ENCODE assay signal across 3 cellular contexts in the genomic region with DNA sequence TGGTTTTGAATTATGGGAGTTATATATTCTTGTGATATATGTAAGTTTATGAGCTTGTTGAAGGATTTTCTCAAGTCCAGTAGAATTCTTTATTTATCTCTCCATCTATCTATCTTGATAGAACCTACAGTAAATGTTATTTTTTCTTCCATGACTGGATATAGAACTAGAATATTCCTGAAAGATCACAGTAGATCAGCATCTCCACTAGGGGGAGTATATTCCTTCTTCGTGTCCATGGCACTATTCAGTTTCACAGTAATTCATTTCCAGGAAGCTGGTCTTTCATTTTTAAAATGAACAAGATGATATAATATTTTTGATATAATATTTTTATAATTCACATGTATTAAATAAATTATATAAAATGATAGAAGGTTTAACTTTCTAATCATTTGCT.
TF ChIP-seq lines count a peak whose summit lies in the region.

No MANE protein-coding gene starts in this region.

TF ChIP-seq in SK-N-SH, 30 proteins besides CTCF, POLR2A, EP300 and RAD21:
- TF ChIP-seq MEF2A (IDR thresholded peaks at IDR 0.05; ENCODE audit: borderline replicate concordance, low read depth) (no peak), FOXM1 (IDR thresholded peaks at IDR 0.05; ENCODE audit: low read depth) (no peak), CHD2 (IDR thresholded peaks at IDR 0.05; ENCODE audit: low read length, partially characterized antibody) (no peak), SMC3 (IDR thresholded peaks at IDR 0.05; ENCODE audit: low read depth, low read length) (no peak), ELF1 (IDR thresholded peaks at IDR 0.05) (no peak), YY1 (IDR thresholded peaks at IDR 0.05; ENCODE audit: low read depth) (no peak), TCF12 (IDR thresholded peaks at IDR 0.05) (no peak), SIN3A (IDR thresholded peaks at IDR 0.05; ENCODE audit: borderline replicate concordance, low read depth, low read length) (no peak), EZH2phosphoT487 (IDR thresholded peaks at IDR 0.05; ENCODE audit: borderline replicate concordance, low read depth) (no peak), MXI1 (IDR thresholded peaks at IDR 0.05; ENCODE audit: low read depth, low read length) (no peak), RFX5 (IDR thresholded peaks at IDR 0.05; ENCODE audit: low read length) (no peak), FOSL2 (IDR thresholded peaks at IDR 0.05; ENCODE audit: borderline replicate concordance, low read depth) (no peak), NRF1 (IDR thresholded peaks at IDR 0.05; ENCODE audit: low read depth, low read length) (no peak), TAF1 (IDR thresholded peaks at IDR 0.05; ENCODE audit: borderline replicate concordance, low read depth, low read length) (no peak)
- TF ChIP-seq, protein P1, sequence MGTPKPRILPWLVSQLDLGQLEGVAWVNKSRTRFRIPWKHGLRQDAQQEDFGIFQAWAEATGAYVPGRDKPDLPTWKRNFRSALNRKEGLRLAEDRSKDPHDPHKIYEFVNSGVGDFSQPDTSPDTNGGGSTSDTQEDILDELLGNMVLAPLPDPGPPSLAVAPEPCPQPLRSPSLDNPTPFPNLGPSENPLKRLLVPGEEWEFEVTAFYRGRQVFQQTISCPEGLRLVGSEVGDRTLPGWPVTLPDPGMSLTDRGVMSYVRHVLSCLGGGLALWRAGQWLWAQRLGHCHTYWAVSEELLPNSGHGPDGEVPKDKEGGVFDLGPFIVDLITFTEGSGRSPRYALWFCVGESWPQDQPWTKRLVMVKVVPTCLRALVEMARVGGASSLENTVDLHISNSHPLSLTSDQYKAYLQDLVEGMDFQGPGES (IDR thresholded peaks at IDR 0.05; ENCODE audit: low read depth, low read length) = no peak
- TF ChIP-seq, protein P2, sequence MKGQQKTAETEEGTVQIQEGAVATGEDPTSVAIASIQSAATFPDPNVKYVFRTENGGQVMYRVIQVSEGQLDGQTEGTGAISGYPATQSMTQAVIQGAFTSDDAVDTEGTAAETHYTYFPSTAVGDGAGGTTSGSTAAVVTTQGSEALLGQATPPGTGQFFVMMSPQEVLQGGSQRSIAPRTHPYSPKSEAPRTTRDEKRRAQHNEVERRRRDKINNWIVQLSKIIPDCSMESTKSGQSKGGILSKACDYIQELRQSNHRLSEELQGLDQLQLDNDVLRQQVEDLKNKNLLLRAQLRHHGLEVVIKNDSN (IDR thresholded peaks at IDR 0.05; ENCODE audit: borderline replicate concordance, low read depth) = no peak
TF ChIP-seq in SK-N-SH: peak in this region for 0.

TF ChIP-seq in SK-N-SH treated with all-trans-retinoic acid at 6 μM for 48 hours, 23 proteins besides CTCF, POLR2A, EP300 and RAD21:
- no peak for TF ChIP-seq ISL1 (CRISPR knock-in tag; IDR thresholded peaks at IDR 0.05)
- TF ChIP-seq BACH2 (CRISPR knock-in tag; IDR thresholded peaks at IDR 0.05; ENCODE audit: borderline replicate concordance) = no peak
- no peak for TF ChIP-seq OSR1 (CRISPR knock-in tag; IDR thresholded peaks at IDR 0.05)
- TF ChIP-seq GLIS3 (CRISPR knock-in tag; IDR thresholded peaks at IDR 0.05) = no peak
- no peak for TF ChIP-seq SNAI2 (CRISPR knock-in tag; IDR thresholded peaks at IDR 0.05)
- no peak for TF ChIP-seq TCF4 (CRISPR knock-in tag; IDR thresholded peaks at IDR 0.05; ENCODE audit: borderline replicate concordance)
- TF ChIP-seq ESRRG (CRISPR knock-in tag; IDR thresholded peaks at IDR 0.05) = no peak
- TF ChIP-seq, protein P3, sequence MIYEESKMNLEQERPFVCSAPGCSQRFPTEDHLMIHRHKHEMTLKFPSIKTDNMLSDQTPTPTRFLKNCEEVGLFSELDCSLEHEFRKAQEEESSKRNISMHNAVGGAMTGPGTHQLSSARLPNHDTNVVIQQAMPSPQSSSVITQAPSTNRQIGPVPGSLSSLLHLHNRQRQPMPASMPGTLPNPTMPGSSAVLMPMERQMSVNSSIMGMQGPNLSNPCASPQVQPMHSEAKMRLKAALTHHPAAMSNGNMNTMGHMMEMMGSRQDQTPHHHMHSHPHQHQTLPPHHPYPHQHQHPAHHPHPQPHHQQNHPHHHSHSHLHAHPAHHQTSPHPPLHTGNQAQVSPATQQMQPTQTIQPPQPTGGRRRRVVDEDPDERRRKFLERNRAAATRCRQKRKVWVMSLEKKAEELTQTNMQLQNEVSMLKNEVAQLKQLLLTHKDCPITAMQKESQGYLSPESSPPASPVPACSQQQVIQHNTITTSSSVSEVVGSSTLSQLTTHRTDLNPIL (CRISPR knock-in tag; IDR thresholded peaks at IDR 0.05; ENCODE audit: low read depth) = no peak
- TF ChIP-seq, protein P4, sequence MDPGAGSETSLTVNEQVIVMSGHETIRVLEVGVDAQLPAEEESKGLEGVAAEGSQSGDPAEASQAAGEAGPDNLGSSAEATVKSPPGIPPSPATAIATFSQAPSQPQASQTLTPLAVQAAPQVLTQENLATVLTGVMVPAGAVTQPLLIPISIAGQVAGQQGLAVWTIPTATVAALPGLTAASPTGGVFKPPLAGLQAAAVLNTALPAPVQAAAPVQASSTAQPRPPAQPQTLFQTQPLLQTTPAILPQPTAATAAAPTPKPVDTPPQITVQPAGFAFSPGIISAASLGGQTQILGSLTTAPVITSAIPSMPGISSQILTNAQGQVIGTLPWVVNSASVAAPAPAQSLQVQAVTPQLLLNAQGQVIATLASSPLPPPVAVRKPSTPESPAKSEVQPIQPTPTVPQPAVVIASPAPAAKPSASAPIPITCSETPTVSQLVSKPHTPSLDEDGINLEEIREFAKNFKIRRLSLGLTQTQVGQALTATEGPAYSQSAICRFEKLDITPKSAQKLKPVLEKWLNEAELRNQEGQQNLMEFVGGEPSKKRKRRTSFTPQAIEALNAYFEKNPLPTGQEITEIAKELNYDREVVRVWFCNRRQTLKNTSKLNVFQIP (CRISPR knock-in tag; IDR thresholded peaks at IDR 0.05; ENCODE audit: borderline replicate concordance, low read depth) = no peak
- TF ChIP-seq ZNF70 (CRISPR knock-in tag; IDR thresholded peaks at IDR 0.05) = no peak
TF ChIP-seq in SK-N-SH treated with all-trans-retinoic acid at 6 μM for 48 hours: peak in this region for 0.

TF ChIP-seq in H1, 55 proteins besides CTCF, POLR2A, EP300 and RAD21:
- TF ChIP-seq SAP30 (IDR thresholded peaks at IDR 0.05; ENCODE audit: insufficient read depth, insufficient replicate concordance, low read length) = no peak
- TF ChIP-seq SRF (IDR thresholded peaks at IDR 0.05; ENCODE audit: low read depth, low read length) = no peak
- TF ChIP-seq FOSL1 (IDR thresholded peaks at IDR 0.05; ENCODE audit: insufficient read depth, low read depth, low read length) = no peak
- TF ChIP-seq SUZ12 (IDR thresholded peaks at IDR 0.05; ENCODE audit: low read length) = no peak
- TF ChIP-seq TAF1 (IDR thresholded peaks at IDR 0.05; ENCODE audit: low read depth, low read length) = no peak
- no peak for TF ChIP-seq NANOG (IDR thresholded peaks at IDR 0.05; ENCODE audit: insufficient read depth, low read depth, low read length, poor library complexity, severe bottlenecking)
- TF ChIP-seq YY1 (IDR thresholded peaks at IDR 0.05; ENCODE audit: low read depth, low read length) = no peak
- no peak for TF ChIP-seq ASH2L (IDR thresholded peaks at IDR 0.05; ENCODE audit: low read length)
- TF ChIP-seq TAF7 (optimal IDR thresholded peaks at IDR 0.05; ENCODE audit: borderline replicate concordance, low read depth, low read length) = no peak
- no peak for TF ChIP-seq SP2 (IDR thresholded peaks at IDR 0.05; ENCODE audit: low read length)
- no peak for TF ChIP-seq SIN3A (conservative IDR thresholded peaks at IDR 0.05 in 1 of 2, IDR thresholded peaks at IDR 0.05 in 1 of 2; ENCODE audit: low read depth in 1 of 2, low read length in 2 of 2)
- TF ChIP-seq MAFK (IDR thresholded peaks at IDR 0.05; ENCODE audit: low read depth, low read length) = no peak
- no peak for TF ChIP-seq HDAC2 (IDR thresholded peaks at IDR 0.05; ENCODE audit: borderline replicate concordance in 1 of 2, low read depth in 2 of 2, low read length in 2 of 2)
- no peak for TF ChIP-seq CHD2 (IDR thresholded peaks at IDR 0.05; ENCODE audit: low read length)
- TF ChIP-seq, protein P5, sequence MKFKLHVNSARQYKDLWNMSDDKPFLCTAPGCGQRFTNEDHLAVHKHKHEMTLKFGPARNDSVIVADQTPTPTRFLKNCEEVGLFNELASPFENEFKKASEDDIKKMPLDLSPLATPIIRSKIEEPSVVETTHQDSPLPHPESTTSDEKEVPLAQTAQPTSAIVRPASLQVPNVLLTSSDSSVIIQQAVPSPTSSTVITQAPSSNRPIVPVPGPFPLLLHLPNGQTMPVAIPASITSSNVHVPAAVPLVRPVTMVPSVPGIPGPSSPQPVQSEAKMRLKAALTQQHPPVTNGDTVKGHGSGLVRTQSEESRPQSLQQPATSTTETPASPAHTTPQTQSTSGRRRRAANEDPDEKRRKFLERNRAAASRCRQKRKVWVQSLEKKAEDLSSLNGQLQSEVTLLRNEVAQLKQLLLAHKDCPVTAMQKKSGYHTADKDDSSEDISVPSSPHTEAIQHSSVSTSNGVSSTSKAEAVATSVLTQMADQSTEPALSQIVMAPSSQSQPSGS (IDR thresholded peaks at IDR 0.05; ENCODE audit: low read length) = no peak
- TF ChIP-seq BRCA1 (IDR thresholded peaks at IDR 0.05; ENCODE audit: low read depth, low read length) = no peak
- no peak for TF ChIP-seq JUND (IDR thresholded peaks at IDR 0.05; ENCODE audit: low read length)
